Comparison of ENCODE assay signal across 12 cellular contexts in the genomic region with DNA sequence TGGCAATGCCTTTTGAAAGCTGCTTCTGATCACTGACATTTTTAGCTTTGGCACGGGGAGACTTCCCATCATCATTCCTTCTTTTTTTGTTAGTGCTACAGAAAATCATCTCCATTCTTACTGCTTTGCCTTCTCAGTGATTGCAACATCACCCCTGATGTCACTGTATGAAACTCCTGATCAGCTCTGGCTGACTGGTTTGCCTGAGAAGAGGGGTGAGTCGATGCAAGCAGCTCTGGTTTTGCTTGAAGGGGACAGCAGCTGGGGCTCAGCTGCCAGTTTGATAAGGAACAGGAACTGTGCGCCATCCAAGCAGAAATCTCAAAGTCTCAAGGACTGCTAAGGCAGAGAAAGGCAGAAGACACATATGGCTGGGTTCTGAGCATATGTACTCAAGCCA.
DNase-seq lines count a peak whose midpoint lies in the region; TF ChIP-seq lines count a peak whose summit lies in the region.
"Had no signal": no experiment of that assay in that cellular context is flagged by ENCODE, and none has a peak within 500 bp of the region (broad histone marks: within the 10 kb centered on the region; RNA-seq: fewer than 3 reads in every experiment).

No MANE protein-coding gene starts in this region.

- no peak for TF ChIP-seq CTCF in MCF 10A (IDR thresholded peaks at IDR 0.05; ENCODE audit: unreplicated experiment)
- TF ChIP-seq CTCF in breast epithelium (IDR thresholded peaks at IDR 0.05), result no peak
- no peak for TF ChIP-seq CTCF in hepatocyte (IDR thresholded peaks at IDR 0.05; ENCODE audit: poor library complexity)
- no peak for TF ChIP-seq CTCF in uterus (IDR thresholded peaks at IDR 0.05)
- TF ChIP-seq CTCF in GM20000 (IDR thresholded peaks at IDR 0.05; ENCODE audit: extremely low read depth, missing control alignments), result no peak

- H3K79me2 ChIP-seq in hepatocyte, result no peaks in the 10 kb centered on the region

- H3K9me3 ChIP-seq in breast epithelium (peaks cover 0 to 8% of the 10 kb centered on the region in 2 donors), hepatocyte (ENCODE audit: low read depth) (peaks cover 2% of the 10 kb centered on the region), uterus (peaks cover 0 to 12% of the 10 kb centered on the region in 2 donors)

- peaks cover 7% of the 10 kb centered on the region for H3K4me1 Mint-ChIP-seq in MCF 10A (ENCODE audit: insufficient read depth, unreplicated experiment)
- H3K4me1 Mint-ChIP-seq: activated naive CD8-positive, alpha-beta T cell treated with anti-CD3 and anti-CD28 coated beads for 36 hours had no signal

- H2AFZ ChIP-seq in hepatocyte, result no peak overlapping the region

- no peaks in the 10 kb centered on the region for H3K36me3 Mint-ChIP-seq in MCF 10A (ENCODE audit: insufficient read depth, unreplicated experiment)
- H3K36me3 Mint-ChIP-seq: activated naive CD8-positive, alpha-beta T cell treated with anti-CD3 and anti-CD28 coated beads for 36 hours had no signal

- CTCF ChIA-PET in MCF 10A (lab: Yijun Ruan, JAX), result interaction anchor here (0.6 to 1.5 kb wide), 2 partner anchors 44 to 556 kb away, joined by 3 read pairs; no protein-coding TSS in a partner anchor

- no peaks in the 10 kb centered on the region for H3K9me2 ChIP-seq in hepatocyte (replicated peaks; ENCODE audit: insufficient read depth)

- no peaks in the 10 kb centered on the region for H3K4me1 ChIP-seq in breast epithelium
- no peaks in the 10 kb centered on the region for H3K4me1 ChIP-seq in hepatocyte (ENCODE audit: insufficient read depth)
- H3K4me1 ChIP-seq in uterus, result peaks cover 0 to 6% of the 10 kb centered on the region in 2 donors

- no peak overlapping the region for H3K4me2 ChIP-seq in hepatocyte

- H3K27ac ChIP-seq in breast epithelium (peak overlapping the region in 1 of 2 donors; percentile 48), hepatocyte (peak overlapping the region; percentile 36), uterus (peak overlapping the region; percentile 43 to 61)
- H3K27ac ChIP-seq: heart right ventricle had no signal

- 33% methylated on average over 3 of the region's 3 CpGs for WGBS in hepatocyte (ENCODE audit: low lambda C conversion rate, missing lambda C conversion rate)

- H3K4me3 ChIP-seq in breast epithelium, result no peak overlapping the region
- H3K4me3 ChIP-seq in hepatocyte, result no peak overlapping the region
- no peak overlapping the region for H3K4me3 ChIP-seq in uterus
- H3K4me3 ChIP-seq: heart right ventricle had no signal

- TF ChIP-seq POLR2A in breast epithelium (IDR thresholded peaks at IDR 0.05), result no peak
- no peak for TF ChIP-seq POLR2A in uterus (IDR thresholded peaks at IDR 0.05)

- no peak overlapping the region for H3K4me3 Mint-ChIP-seq in MCF 10A (ENCODE audit: unreplicated experiment)
- H3K4me3 Mint-ChIP-seq: activated naive CD8-positive, alpha-beta T cell treated with anti-CD3 and anti-CD28 coated beads for 36 hours had no signal

- H3K27me3 Mint-ChIP-seq in MCF 10A (ENCODE audit: insufficient read depth, unreplicated experiment), result no peaks in the 10 kb centered on the region

- BruUV-seq in MCF 10A (replicated peaks; lab: Mats Ljungman, UMichigan), result no TSS peak

- no peaks in the 10 kb centered on the region for H3K36me3 ChIP-seq in breast epithelium
- no peaks in the 10 kb centered on the region for H3K36me3 ChIP-seq in hepatocyte (replicated peaks; ENCODE audit: insufficient read depth, low read depth)
- H3K36me3 ChIP-seq in uterus, result no peaks in the 10 kb centered on the region
- H3K36me3 ChIP-seq: heart right ventricle had no signal

- H3K27me3 ChIP-seq in breast epithelium (no peaks in the 10 kb centered on the region), hepatocyte (no peaks in the 10 kb centered on the region), uterus (no peaks in the 10 kb centered on the region)

- peak; percentile 46 for DNase-seq in MCF 10A (ENCODE audit: unreplicated experiment)
- DNase-seq in breast epithelium (ENCODE audit: low spot score in 2 of 2), result no peak
- peak; percentile 76 for DNase-seq in T1000 (lab: John Stamatoyannopoulos, UW)
- DNase-seq in hepatocyte (ENCODE audit: low spot score), result peak; percentile 59
- DNase-seq in uterus, result peak; percentile 51 to 53
- no peak for DNase-seq in GM20000 (ENCODE audit: low spot score)
- no peak for DNase-seq in HuH-7 (ENCODE audit: low spot score)
- no peak for DNase-seq in HUDEP-2 (lab: John Stamatoyannopoulos, UW; ENCODE audit: unreplicated experiment in 76 of 76)
- DNase-seq: activated naive CD8-positive, alpha-beta T cell treated with anti-CD3 and anti-CD28 coated beads for 36 hours; heart right ventricle; NCI-H510A; stimulated activated naive CD4-positive, alpha-beta T cell treated with Interleukin-2 at 50 U/mL for 16 hours had no signal

- no peaks in the 10 kb centered on the region for H4K20me1 ChIP-seq in hepatocyte (ENCODE audit: insufficient read depth, poor library complexity, severe bottlenecking)

- H3K9me3 Mint-ChIP-seq in MCF 10A (ENCODE audit: unreplicated experiment), result peaks cover 5% of the 10 kb centered on the region
- H3K9me3 Mint-ChIP-seq: activated naive CD8-positive, alpha-beta T cell treated with anti-CD3 and anti-CD28 coated beads for 36 hours had no signal

- intact Hi-C loops in MCF 10A (cut with micrococcal nuclease) (no loop called here), breast epithelium (cut with DNase I; ENCODE audit: low total_unique reads) (no loop called here), uterus (cut with DNase I; ENCODE audit: low total_unique reads) (no loop called here)

- H3K27ac Mint-ChIP-seq in MCF 10A (ENCODE audit: low read depth, unreplicated experiment), result peak overlapping the region; percentile 69
- H3K27ac Mint-ChIP-seq: activated naive CD8-positive, alpha-beta T cell treated with anti-CD3 and anti-CD28 coated beads for 36 hours had no signal

- POLR2A ChIA-PET in MCF 10A (lab: Yijun Ruan, JAX), result interaction anchor here (0.8 kb wide), 1 partner anchor 9 kb away, joined by 3 read pairs; no protein-coding TSS in a partner anchor

Comparison
In these comparisons a context has a peak if more than half of its experiments do, and no peak if none do; other contexts are left out.
1. DNase-seq: peak in MCF 10A (single experiment), T1000 (single experiment), hepatocyte (single experiment) and uterus (2 of 2); none in breast epithelium (0 of 2), GM20000 (single experiment), HuH-7 (single experiment) and HUDEP-2 (0 of 76).